In genomic region chr3:55174723-55175122, GRCh38 we compare ENCODE assay signal across 24 cellular contexts.
"Had no signal": no experiment of that assay in that cellular context is flagged by ENCODE, and none has a peak within 500 bp of the region (broad histone marks: within the 10 kb centered on the region; RNA-seq: fewer than 3 reads in every experiment).

No MANE protein-coding gene starts in this region.

- ATAC-seq: left colon; naive thymus-derived CD8-positive, alpha-beta T cell; right lobe of liver; stimulated activated naive B cell treated with anti-CD40 and anti-IgM and Interleukin-4, amounts not matched to agents 10 μg/mL and 1 μg/mL and 100 μg/mL, for 72 hours; stimulated activated naive CD8-positive, alpha-beta T cell treated with anti-CD3 and anti-CD28 coated beads, Interleukin-15, Interleukin-2, amounts not matched to agents 100 U/mL and 50 U/mL, for 24 hours had no signal

- H3K27me3 ChIP-seq: right atrium auricular region, stomach, testis, thyroid gland, transverse colon, upper lobe of left lung, vagina had no signal

- H3K79me2 ChIP-seq: parathyroid adenoma had no signal

- H3K9ac ChIP-seq: parathyroid adenoma had no signal

- H2AFZ ChIP-seq: parathyroid adenoma had no signal

- H3K4me3 ChIP-seq: left ventricle myocardium inferior, lung, right atrium auricular region, right lobe of liver, skin epidermis, stomach, testis, thyroid gland, transverse colon, upper lobe of left lung, vagina had no signal

- H3K4me1 ChIP-seq: left ventricle myocardium inferior, parathyroid adenoma, right atrium auricular region, right lobe of liver, stomach, testis, thyroid gland, upper lobe of left lung, vagina had no signal

- H3K9me3 ChIP-seq: right lobe of liver, testis, thyroid gland, transverse colon, upper lobe of left lung, vagina had no signal

- H3K36me3 ChIP-seq: left ventricle myocardium inferior, right atrium auricular region, right lobe of liver, stomach, thyroid gland, transverse colon, upper lobe of left lung, vagina had no signal

- DNase-seq: hippocampal formation; immature natural killer cell; kidney; left colon; left ventricle myocardium inferior; naive thymus-derived CD8-positive, alpha-beta T cell; nucleus accumbens; right lobe of liver; stimulated activated CD4-positive, alpha-beta T cell treated with anti-CD3 and anti-CD28 coated beads, Interleukin-12 subunit alpha, Interleukin-12 subunit beta, amount 100 ng/mL, for 4 hours; stimulated activated CD4-positive, alpha-beta T cell treated with anti-CD3 and anti-CD28 coated beads, Interleukin-15, amount 100 ng/mL, for 24 hours; stimulated activated CD4-positive, alpha-beta T cell treated with anti-CD3 and anti-CD28 coated beads, Interleukin-2, amount 100 ng/mL, for 24 hours; stimulated activated CD4-positive, alpha-beta T cell treated with anti-CD3 and anti-CD28 coated beads, Interleukin-4, amount 100 ng/mL, for 1 hour; stimulated activated naive B cell treated with anti-CD40 and anti-IgM and Interleukin-4, amounts not matched to agents 10 μg/mL and 1 μg/mL and 100 μg/mL, for 72 hours; stimulated activated naive CD8-positive, alpha-beta T cell treated with anti-CD3 and anti-CD28 coated beads, Interleukin-15, Interleukin-2, amounts not matched to agents 100 U/mL and 50 U/mL, for 24 hours; stomach; testis; thyroid gland; transverse colon; upper lobe of left lung had no signal

- H3K27ac ChIP-seq: left ventricle myocardium inferior, parathyroid adenoma, right atrium auricular region, right lobe of liver, skin epidermis, stomach, testis, thyroid gland, transverse colon, upper lobe of left lung, vagina had no signal
